Comparison of ENCODE assay signal across 3 cellular contexts in the genomic region with DNA sequence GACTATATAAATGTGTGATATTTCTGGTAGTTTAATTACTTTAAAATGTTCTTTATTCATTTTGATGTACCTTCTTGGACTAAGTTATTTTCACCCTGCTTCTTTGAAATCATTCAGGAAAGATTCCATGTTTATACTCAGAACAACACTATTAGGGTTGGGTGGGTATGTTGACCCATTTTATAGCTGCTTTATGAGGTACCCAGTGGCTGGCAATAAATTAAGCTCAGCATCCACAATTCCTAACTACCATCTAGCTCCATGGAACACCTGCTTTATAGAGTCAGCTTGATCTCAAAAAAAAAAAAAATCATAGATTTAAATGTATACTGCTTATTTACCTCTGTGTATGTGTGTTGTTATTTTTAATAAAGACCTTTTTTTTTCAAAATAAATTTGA.
"Had no signal": no experiment of that assay in that cellular context is flagged by ENCODE, and none has a peak within 500 bp of the region (broad histone marks: within the 10 kb centered on the region; RNA-seq: fewer than 3 reads in every experiment).

No MANE protein-coding gene starts in this region.

- DNase-seq: GDM1, GF-D8 had no signal

- H3K4me3 ChIP-seq: GM12878 had no signal

- ATAC-seq: GM12878 had no signal
